Comparison of ENCODE assay signal across 9 cellular contexts in genomic region chr14:64720190-64720589, GRCh38. TPM values are rescaled to one million over a fixed set of nuclear protein-coding genes. Genes with fewer than 3 reads are reported as not detected.
DNase-seq lines count a peak whose midpoint lies in the region; ATAC-seq and TF ChIP-seq lines count a peak whose summit lies in the region.
"Had no signal": no experiment of that assay in that cellular context is flagged by ENCODE, and none has a peak within 500 bp of the region (broad histone marks: within the 10 kb centered on the region; RNA-seq: fewer than 3 reads in every experiment).

No MANE protein-coding gene starts in this region.

- no peak overlapping the region for H3K27ac ChIP-seq in CD8-positive, alpha-beta memory T cell (ENCODE audit: low read depth, low read length)
- H3K27ac ChIP-seq in dorsolateral prefrontal cortex, result peak overlapping the region in 57 of 59 donors; percentile 48 to 99 (median 87)
- peak overlapping the region; percentile 86 for H3K27ac ChIP-seq in neutrophil
- no peak overlapping the region for H3K27ac ChIP-seq in SJCRH30

- POLR2A ChIA-PET in CD8-positive, alpha-beta memory T cell (lab: Charles Lee), result no interaction called here

- peak overlapping the region in 5 of 7 donors; percentile 10 to 55 (median 38) for H3K4me3 Mint-ChIP-seq in CD8-positive, alpha-beta memory T cell
- no peak overlapping the region for H3K4me3 Mint-ChIP-seq in activated naive CD8-positive, alpha-beta T cell treated with anti-CD3 and anti-CD28 coated beads, Interleukin-2, amount 50 U/mL, for 24 hours

- TF ChIP-seq CTCF in dorsolateral prefrontal cortex (IDR thresholded peaks at IDR 0.05 in 54 of 56, conservative IDR thresholded peaks at IDR 0.05 in 2 of 56; ENCODE audit: low read depth in 1 of 56, partially characterized antibody in 56 of 56), result no peak
- TF ChIP-seq CTCF in neutrophil (IDR thresholded peaks at IDR 0.05), result no peak

- H3K9me3 ChIP-seq in CD8-positive, alpha-beta memory T cell (ENCODE audit: low read length), result no peaks in the 10 kb centered on the region
- H3K9me3 ChIP-seq in neutrophil (no peaks in the 10 kb centered on the region), SJCRH30 (replicated peaks) (no peaks in the 10 kb centered on the region)

- H3K4me1 Mint-ChIP-seq in CD8-positive, alpha-beta memory T cell, result peaks cover 90 to 99% (median 90%) of the 10 kb centered on the region in 3 donors
- peaks cover 50% of the 10 kb centered on the region for H3K4me1 Mint-ChIP-seq in activated naive CD8-positive, alpha-beta T cell treated with anti-CD3 and anti-CD28 coated beads, Interleukin-2, amount 50 U/mL, for 24 hours

- CTCF ChIA-PET in CD8-positive, alpha-beta memory T cell (lab: Charles Lee), result interaction anchor here (1.3 to 1.8 kb wide), 2 partner anchors 45 to 53 kb away, joined by 3 to 5 read pairs; no protein-coding TSS in a partner anchor

- H3K4me3 ChIP-seq in CD8-positive, alpha-beta memory T cell (ENCODE audit: low read length), result no peak overlapping the region
- H3K4me3 ChIP-seq in dorsolateral prefrontal cortex (peak overlapping the region in 3 of 59 donors; percentile 2 to 71 (median 30)), neutrophil (ENCODE audit: low read depth in 1 of 2, low read length in 1 of 2) (no peak overlapping the region), SJCRH30 (no peak overlapping the region)

- no peaks in the 10 kb centered on the region for H3K27me3 Mint-ChIP-seq in CD8-positive, alpha-beta memory T cell
- H3K27me3 Mint-ChIP-seq in activated naive CD8-positive, alpha-beta T cell treated with anti-CD3 and anti-CD28 coated beads, Interleukin-2, amount 50 U/mL, for 24 hours, result no peaks in the 10 kb centered on the region

- peaks cover 57% of the 10 kb centered on the region for H3K4me1 ChIP-seq in CD8-positive, alpha-beta memory T cell (ENCODE audit: insufficient read depth, low read length)
- H3K4me1 ChIP-seq in neutrophil (ENCODE audit: control insufficient read depth in 1 of 2, insufficient read depth in 1 of 2, low read depth in 1 of 2, low read length in 1 of 2) (peaks cover 100% of the 10 kb centered on the region in 2 experiments), SJCRH30 (peaks cover 40% of the 10 kb centered on the region)

- H3K27ac Mint-ChIP-seq in CD8-positive, alpha-beta memory T cell, result peak overlapping the region in 7 of 8 donors; percentile 26 to 99 (median 91)
- no peak overlapping the region for H3K27ac Mint-ChIP-seq in activated naive CD8-positive, alpha-beta T cell treated with anti-CD3 and anti-CD28 coated beads, Interleukin-2, amount 50 U/mL, for 24 hours

- H3K36me3 ChIP-seq in CD8-positive, alpha-beta memory T cell (ENCODE audit: insufficient read depth, low read length), result no peaks in the 10 kb centered on the region
- peaks cover 24% of the 10 kb centered on the region for H3K36me3 ChIP-seq in neutrophil
- peaks cover 5% of the 10 kb centered on the region; the same call in 1 of the 2 replicates for H3K36me3 ChIP-seq in SJCRH30

- H3K9me3 Mint-ChIP-seq in CD8-positive, alpha-beta memory T cell, result no peaks in the 10 kb centered on the region
- no peaks in the 10 kb centered on the region for H3K9me3 Mint-ChIP-seq in activated naive CD8-positive, alpha-beta T cell treated with anti-CD3 and anti-CD28 coated beads, Interleukin-2, amount 50 U/mL, for 24 hours

- peaks cover 0 to 3% (median 0%) of the 10 kb centered on the region in 3 donors for H3K36me3 Mint-ChIP-seq in CD8-positive, alpha-beta memory T cell
- no peaks in the 10 kb centered on the region for H3K36me3 Mint-ChIP-seq in activated naive CD8-positive, alpha-beta T cell treated with anti-CD3 and anti-CD28 coated beads, Interleukin-2, amount 50 U/mL, for 24 hours (ENCODE audit: low read depth)

- ATAC-seq in activated naive CD8-positive, alpha-beta T cell treated with anti-CD3 and anti-CD28 coated beads, Interleukin-2, amount 50 U/mL, for 24 hours, result no peak
- no peak for ATAC-seq in HG03280 (IDR thresholded peaks at IDR 0.05; ENCODE audit: unreplicated experiment)
- ATAC-seq: right cardiac atrium had no signal

- intact Hi-C loops in dorsolateral prefrontal cortex (cut with DNase I), result no loop called here

- no peaks in the 10 kb centered on the region for H3K27me3 ChIP-seq in CD8-positive, alpha-beta memory T cell (ENCODE audit: insufficient read depth, low read length, poor library complexity, severe bottlenecking)
- no peaks in the 10 kb centered on the region for H3K27me3 ChIP-seq in dorsolateral prefrontal cortex
- H3K27me3 ChIP-seq in neutrophil, result no peaks in the 10 kb centered on the region
- no peaks in the 10 kb centered on the region for H3K27me3 ChIP-seq in SJCRH30

- DNase-seq in CD8-positive, alpha-beta memory T cell, result no peak
- DNase-seq in NCI-H2029 treated with DMSO at 0.1 percent for 48 hours (lab: John Stamatoyannopoulos, UW) (peak; percentile 67), dorsolateral prefrontal cortex (peak in 2 of 10 donors; percentile 11 to 24), RPMI8226 (no peak), SJCRH30 (no peak)
- DNase-seq in activated naive CD8-positive, alpha-beta T cell treated with anti-CD3 and anti-CD28 coated beads, Interleukin-2, amount 50 U/mL, for 24 hours, result no peak

RNA-seq across cellular contexts. Expression of gene PLEKHG3, which starts 16.0 kb away (rescaled TPM):
- total RNA-seq in CD8-positive, alpha-beta memory T cell, result 1 to 10 TPM; 4.9 to 5.0 TPM
- 61.1 TPM for polyA plus RNA-seq in CD8-positive, alpha-beta memory T cell
- total RNA-seq in dorsolateral prefrontal cortex, result 100 to 1,000 TPM in 43 of 120 experiments, 10 to 100 TPM in 77; 27.1 to 361 (median 85.0) TPM
- 20.9 and 22.4 TPM in 2 replicates for total RNA-seq in SJCRH30 (2014; rRNA removed; shearing (Covaris generic))

Comparison
In these comparisons a context has a peak if more than half of its experiments do, and no peak if none do; other contexts are left out.
1. H3K27ac ChIP-seq: peak in dorsolateral prefrontal cortex (57 of 59) and neutrophil (single experiment); none in CD8-positive, alpha-beta memory T cell (single experiment) and SJCRH30 (single experiment).